ENCODE assay signal across 34 cellular contexts in the genomic region with DNA sequence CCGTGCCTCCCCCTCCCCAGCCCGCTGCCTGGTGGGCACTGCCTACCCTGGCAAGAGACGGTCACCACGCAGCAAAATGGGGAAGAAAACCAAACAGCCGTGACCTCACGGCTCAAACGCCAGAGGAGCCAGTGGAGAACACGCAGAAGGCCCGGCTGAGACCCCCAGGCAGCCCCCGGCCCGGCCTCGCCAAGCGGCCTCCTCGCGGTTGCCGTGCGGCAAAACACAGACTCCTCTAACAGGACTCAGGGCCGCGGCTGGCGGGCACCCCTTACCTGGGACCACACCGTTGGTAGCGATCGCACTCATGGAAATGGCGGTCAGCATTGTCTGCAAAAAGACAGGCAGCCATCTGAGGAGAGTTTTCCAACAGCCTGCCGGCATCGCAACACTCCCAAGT.
"Had no signal": no experiment of that assay in that cellular context is flagged by ENCODE, and none has a peak within 500 bp of the region (broad histone marks: within the 10 kb centered on the region; RNA-seq: fewer than 3 reads in every experiment).

No MANE protein-coding gene starts in this region.

- DNase-seq: Karpas-422, Kasumi-1, MG63, MM.1S, MV-4-11, NCI-H1048, NCI-H1092, NCI-H1092 treated with DMSO at 0.1 percent for 48 hours, NCI-H1105, NCI-H1105 treated with DMSO at 0.1 percent for 48 hours, NCI-H1417, NCI-H1417 treated with DMSO at 0.1 percent for 48 hours, NCI-H1436, NCI-H1436 treated with DMSO at 0.1 percent for 48 hours, NCI-H146, NCI-H1694, NCI-H1694 treated with DMSO at 0.1 percent for 48 hours, NCI-H187, NCI-H187 treated with DMSO at 0.1 percent for 48 hours, NCI-H1930, NCI-H2029, NCI-H2029 treated with DMSO at 0.1 percent for 48 hours, NCI-H2081, NCI-H2081 treated with DMSO at 0.1 percent for 48 hours, NCI-H2107, NCI-H2171, NCI-H2171 treated with DMSO at 0.1 percent for 48 hours, NCI-H2227 treated with DMSO at 0.1 percent for 48 hours, NCI-H226, NCI-H345, NCI-H446, NCI-H446 treated with DMSO at 0.1 percent for 48 hours, NCI-H510A had no signal

- H3K9me3 ChIP-seq: MG63 had no signal

- H3K4me3 ChIP-seq: MG63 had no signal

- H3K27ac ChIP-seq: KMS-11 had no signal

- H3K4me2 ChIP-seq: KMS-11 had no signal

- H3K9ac ChIP-seq: KMS-11 had no signal

- H3K27me3 ChIP-seq: MG63 had no signal
